In genomic region chr20:56634735-56635422, GRCh38 we compare ENCODE assay signal across 1 cellular context.
TF ChIP-seq lines count a peak whose summit lies in the region.

No MANE protein-coding gene starts in this region.

TF ChIP-seq in H1, 55 proteins besides CTCF, POLR2A, EP300 and RAD21 (continued from another document):
- TF ChIP-seq EGR1 (IDR thresholded peaks at IDR 0.05; ENCODE audit: borderline replicate concordance, low read depth, low read length) (no peak), SRF (IDR thresholded peaks at IDR 0.05; ENCODE audit: low read depth, low read length) (no peak)
TF ChIP-seq in H1: peak in this region for 0.
